ENCODE assay signal across 1 cellular context in the genomic region with DNA sequence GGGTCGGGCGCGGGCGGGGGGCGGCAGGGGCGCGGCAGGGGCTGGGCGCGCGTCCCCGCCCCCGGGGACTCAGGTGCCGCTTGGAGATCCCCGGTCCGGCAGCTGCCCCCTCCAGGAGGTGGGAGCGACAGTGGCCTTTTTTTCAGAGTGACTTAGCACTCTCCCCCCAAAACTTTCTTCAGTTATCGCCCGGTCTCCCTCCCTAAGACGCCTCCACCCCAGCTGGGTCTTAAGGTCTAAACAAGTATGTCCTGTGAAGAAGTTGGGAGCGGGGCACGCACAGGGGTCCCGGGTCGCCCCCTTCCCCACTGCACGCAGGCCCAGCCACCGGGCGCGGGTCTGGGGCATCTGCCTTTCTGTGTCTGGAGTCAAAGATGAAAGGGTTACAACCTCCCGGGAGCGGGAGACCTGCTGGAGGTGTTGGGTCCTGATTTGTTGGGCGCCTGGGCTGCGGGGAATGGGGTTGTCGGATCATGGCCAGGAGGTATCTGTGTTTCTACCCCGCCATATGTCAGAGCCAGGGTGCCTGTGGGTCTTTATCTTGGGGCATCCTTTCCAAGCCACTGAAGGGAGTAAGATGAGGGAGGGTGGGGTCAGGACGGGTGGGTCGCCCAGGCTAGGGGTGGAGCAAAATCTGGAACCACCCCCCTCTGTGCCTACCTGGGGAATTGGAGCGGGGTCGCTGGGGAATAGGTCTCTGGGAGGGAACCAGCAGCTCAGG.
TF ChIP-seq lines count a peak whose summit lies in the region.

No MANE protein-coding gene starts in this region.

TF ChIP-seq in HCT116, 20 proteins besides CTCF, POLR2A, EP300 and RAD21 (continued from another document):
- TF ChIP-seq REST (IDR thresholded peaks at IDR 0.05; ENCODE audit: low read depth) = no peak
- no peak for TF ChIP-seq ATF3 (IDR thresholded peaks at IDR 0.05)
- no peak for TF ChIP-seq ZFX (IDR thresholded peaks at IDR 0.05)
